In genomic region chr1:2274231-2274967, GRCh38 we compare ENCODE assay signal across 2 cellular contexts.
TF ChIP-seq lines count a peak whose summit lies in the region.

No MANE protein-coding gene starts in this region.

TF ChIP-seq in SK-N-SH, 30 proteins besides CTCF, POLR2A, EP300 and RAD21 (continued from another document):
- no peak for TF ChIP-seq USF1 (IDR thresholded peaks at IDR 0.05; ENCODE audit: borderline replicate concordance, low read depth)
- no peak for TF ChIP-seq ELF1 (IDR thresholded peaks at IDR 0.05)
- no peak for TF ChIP-seq REST (IDR thresholded peaks at IDR 0.05; ENCODE audit: low read depth, low read length)
- TF ChIP-seq NFIC (IDR thresholded peaks at IDR 0.05; ENCODE audit: borderline replicate concordance): no peak
- TF ChIP-seq EZH2phosphoT487 (IDR thresholded peaks at IDR 0.05; ENCODE audit: borderline replicate concordance, low read depth): no peak
- TF ChIP-seq MEF2A (IDR thresholded peaks at IDR 0.05; ENCODE audit: borderline replicate concordance, low read depth): no peak
TF ChIP-seq in SK-N-SH: peak in this region for 0.

TF ChIP-seq in SK-N-SH treated with all-trans-retinoic acid at 6 μM for 48 hours, 23 proteins besides CTCF, POLR2A, EP300 and RAD21 (continued from another document):
- no peak for TF ChIP-seq TSHZ2 (CRISPR knock-in tag; IDR thresholded peaks at IDR 0.05)
